In the genomic region with DNA sequence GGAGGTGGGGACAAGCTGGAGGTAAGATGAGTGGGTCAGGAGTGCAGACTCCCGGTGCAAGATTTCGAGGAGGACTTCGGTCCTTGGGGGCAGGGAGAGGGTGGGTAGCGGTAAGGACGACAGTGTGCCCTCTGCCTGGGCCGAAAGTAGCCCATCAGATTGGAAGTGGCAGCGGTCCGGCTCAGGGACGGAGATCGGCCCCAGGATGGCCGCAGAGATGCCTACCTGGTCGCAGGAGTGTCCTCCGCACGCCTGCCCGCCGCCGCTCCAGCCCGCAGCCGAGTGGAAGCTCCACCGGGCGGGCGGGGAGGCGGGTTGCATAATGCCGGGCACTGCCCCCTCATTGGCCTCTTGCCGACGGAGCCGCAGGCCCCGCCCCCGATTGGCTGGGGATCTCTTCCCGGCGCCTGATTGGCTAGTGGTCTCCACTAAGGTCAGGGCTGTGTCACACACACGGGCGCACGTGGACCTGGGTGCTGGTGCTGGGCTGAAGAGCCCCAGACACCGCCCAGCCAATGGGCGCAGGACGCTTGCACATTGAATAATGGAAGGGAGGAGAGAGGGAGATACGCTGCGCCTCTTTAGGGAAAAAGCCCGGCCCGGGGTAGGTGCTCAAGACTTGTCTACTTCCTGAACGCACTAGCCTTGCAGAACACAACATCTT, we compare ENCODE assay signal across 1 cellular context.
A peak's percentile ranks its signal among the peaks of the same experiment; 100 is the strongest.
TF ChIP-seq lines count a peak whose summit lies in the region.

A gene with protein sequence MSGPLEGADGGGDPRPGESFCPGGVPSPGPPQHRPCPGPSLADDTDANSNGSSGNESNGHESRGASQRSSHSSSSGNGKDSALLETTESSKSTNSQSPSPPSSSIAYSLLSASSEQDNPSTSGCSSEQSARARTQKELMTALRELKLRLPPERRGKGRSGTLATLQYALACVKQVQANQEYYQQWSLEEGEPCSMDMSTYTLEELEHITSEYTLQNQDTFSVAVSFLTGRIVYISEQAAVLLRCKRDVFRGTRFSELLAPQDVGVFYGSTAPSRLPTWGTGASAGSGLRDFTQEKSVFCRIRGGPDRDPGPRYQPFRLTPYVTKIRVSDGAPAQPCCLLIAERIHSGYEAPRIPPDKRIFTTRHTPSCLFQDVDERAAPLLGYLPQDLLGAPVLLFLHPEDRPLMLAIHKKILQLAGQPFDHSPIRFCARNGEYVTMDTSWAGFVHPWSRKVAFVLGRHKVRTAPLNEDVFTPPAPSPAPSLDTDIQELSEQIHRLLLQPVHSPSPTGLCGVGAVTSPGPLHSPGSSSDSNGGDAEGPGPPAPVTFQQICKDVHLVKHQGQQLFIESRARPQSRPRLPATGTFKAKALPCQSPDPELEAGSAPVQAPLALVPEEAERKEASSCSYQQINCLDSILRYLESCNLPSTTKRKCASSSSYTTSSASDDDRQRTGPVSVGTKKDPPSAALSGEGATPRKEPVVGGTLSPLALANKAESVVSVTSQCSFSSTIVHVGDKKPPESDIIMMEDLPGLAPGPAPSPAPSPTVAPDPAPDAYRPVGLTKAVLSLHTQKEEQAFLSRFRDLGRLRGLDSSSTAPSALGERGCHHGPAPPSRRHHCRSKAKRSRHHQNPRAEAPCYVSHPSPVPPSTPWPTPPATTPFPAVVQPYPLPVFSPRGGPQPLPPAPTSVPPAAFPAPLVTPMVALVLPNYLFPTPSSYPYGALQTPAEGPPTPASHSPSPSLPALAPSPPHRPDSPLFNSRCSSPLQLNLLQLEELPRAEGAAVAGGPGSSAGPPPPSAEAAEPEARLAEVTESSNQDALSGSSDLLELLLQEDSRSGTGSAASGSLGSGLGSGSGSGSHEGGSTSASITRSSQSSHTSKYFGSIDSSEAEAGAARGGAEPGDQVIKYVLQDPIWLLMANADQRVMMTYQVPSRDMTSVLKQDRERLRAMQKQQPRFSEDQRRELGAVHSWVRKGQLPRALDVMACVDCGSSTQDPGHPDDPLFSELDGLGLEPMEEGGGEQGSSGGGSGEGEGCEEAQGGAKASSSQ (N-terminal part only) (minus strand): TSS at position 293 of the 664 bp plus-strand sequence. CDS start 1,698 bp downstream, outside the sequence.

TF ChIP-seq in HepG2, 621 proteins besides CTCF, POLR2A, EP300 and RAD21 (continued from another document and continues in another):
- TF ChIP-seq, protein P1, sequence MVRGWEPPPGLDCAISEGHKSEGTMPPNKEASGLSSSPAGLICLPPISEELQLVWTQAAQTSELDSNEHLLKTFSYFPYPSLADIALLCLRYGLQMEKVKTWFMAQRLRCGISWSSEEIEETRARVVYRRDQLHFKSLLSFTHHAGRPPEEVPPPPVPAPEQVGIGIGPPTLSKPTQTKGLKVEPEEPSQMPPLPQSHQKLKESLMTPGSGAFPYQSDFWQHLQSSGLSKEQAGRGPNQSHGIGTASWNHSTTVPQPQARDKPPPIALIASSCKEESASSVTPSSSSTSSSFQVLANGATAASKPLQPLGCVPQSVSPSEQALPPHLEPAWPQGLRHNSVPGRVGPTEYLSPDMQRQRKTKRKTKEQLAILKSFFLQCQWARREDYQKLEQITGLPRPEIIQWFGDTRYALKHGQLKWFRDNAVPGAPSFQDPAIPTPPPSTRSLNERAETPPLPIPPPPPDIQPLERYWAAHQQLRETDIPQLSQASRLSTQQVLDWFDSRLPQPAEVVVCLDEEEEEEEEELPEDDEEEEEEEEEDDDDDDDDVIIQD (CRISPR knock-in tag; IDR thresholded peaks at IDR 0.05; ENCODE audit: low read depth): no peak
- TF ChIP-seq MAFK (conservative IDR thresholded peaks at IDR 0.05 in 1 of 2, IDR thresholded peaks at IDR 0.05 in 1 of 2; ENCODE audit: low read length in 2 of 2): no peak
- no peak for TF ChIP-seq GLI4 (CRISPR knock-in tag; IDR thresholded peaks at IDR 0.05; ENCODE audit: borderline replicate concordance)
- no peak for TF ChIP-seq ISL2 (CRISPR knock-in tag; IDR thresholded peaks at IDR 0.05)
- TF ChIP-seq, protein P2, sequence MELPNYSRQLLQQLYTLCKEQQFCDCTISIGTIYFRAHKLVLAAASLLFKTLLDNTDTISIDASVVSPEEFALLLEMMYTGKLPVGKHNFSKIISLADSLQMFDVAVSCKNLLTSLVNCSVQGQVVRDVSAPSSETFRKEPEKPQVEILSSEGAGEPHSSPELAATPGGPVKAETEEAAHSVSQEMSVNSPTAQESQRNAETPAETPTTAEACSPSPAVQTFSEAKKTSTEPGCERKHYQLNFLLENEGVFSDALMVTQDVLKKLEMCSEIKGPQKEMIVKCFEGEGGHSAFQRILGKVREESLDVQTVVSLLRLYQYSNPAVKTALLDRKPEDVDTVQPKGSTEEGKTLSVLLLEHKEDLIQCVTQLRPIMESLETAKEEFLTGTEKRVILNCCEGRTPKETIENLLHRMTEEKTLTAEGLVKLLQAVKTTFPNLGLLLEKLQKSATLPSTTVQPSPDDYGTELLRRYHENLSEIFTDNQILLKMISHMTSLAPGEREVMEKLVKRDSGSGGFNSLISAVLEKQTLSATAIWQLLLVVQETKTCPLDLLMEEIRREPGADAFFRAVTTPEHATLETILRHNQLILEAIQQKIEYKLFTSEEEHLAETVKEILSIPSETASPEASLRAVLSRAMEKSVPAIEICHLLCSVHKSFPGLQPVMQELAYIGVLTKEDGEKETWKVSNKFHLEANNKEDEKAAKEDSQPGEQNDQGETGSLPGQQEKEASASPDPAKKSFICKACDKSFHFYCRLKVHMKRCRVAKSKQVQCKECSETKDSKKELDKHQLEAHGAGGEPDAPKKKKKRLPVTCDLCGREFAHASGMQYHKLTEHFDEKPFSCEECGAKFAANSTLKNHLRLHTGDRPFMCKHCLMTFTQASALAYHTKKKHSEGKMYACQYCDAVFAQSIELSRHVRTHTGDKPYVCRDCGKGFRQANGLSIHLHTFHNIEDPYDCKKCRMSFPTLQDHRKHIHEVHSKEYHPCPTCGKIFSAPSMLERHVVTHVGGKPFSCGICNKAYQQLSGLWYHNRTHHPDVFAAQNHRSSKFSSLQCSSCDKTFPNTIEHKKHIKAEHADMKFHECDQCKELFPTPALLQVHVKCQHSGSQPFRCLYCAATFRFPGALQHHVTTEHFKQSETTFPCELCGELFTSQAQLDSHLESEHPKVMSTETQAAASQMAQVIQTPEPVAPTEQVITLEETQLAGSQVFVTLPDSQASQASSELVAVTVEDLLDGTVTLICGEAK (IDR thresholded peaks at IDR 0.05): no peak
- TF ChIP-seq, protein P2 (CRISPR knock-in tag; IDR thresholded peaks at IDR 0.05): no peak
- no peak for TF ChIP-seq GPN1 (CRISPR knock-in tag; IDR thresholded peaks at IDR 0.05; ENCODE audit: borderline replicate concordance)
- TF ChIP-seq, protein P3, sequence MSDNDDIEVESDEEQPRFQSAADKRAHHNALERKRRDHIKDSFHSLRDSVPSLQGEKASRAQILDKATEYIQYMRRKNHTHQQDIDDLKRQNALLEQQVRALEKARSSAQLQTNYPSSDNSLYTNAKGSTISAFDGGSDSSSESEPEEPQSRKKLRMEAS (IDR thresholded peaks at IDR 0.05): peak; percentile 88
- TF ChIP-seq FOXM1 (CRISPR knock-in tag; IDR thresholded peaks at IDR 0.05): no peak
- no peak for TF ChIP-seq ZNF333 (CRISPR knock-in tag; IDR thresholded peaks at IDR 0.05; ENCODE audit: borderline replicate concordance)
- peak; percentile 78 for TF ChIP-seq SAP130 (CRISPR knock-in tag; IDR thresholded peaks at IDR 0.05; ENCODE audit: low read depth)
- no peak for TF ChIP-seq SIN3A (IDR thresholded peaks at IDR 0.05; ENCODE audit: borderline replicate concordance, low read depth, low read length)
- TF ChIP-seq, protein P4, sequence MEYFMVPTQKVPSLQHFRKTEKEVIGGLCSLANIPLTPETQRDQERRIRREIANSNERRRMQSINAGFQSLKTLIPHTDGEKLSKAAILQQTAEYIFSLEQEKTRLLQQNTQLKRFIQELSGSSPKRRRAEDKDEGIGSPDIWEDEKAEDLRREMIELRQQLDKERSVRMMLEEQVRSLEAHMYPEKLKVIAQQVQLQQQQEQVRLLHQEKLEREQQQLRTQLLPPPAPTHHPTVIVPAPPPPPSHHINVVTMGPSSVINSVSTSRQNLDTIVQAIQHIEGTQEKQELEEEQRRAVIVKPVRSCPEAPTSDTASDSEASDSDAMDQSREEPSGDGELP (IDR thresholded peaks at IDR 0.05; ENCODE audit: borderline replicate concordance, low read depth): no peak
- TF ChIP-seq TRIM24 (CRISPR knock-in tag; IDR thresholded peaks at IDR 0.05): no peak
- no peak for TF ChIP-seq ZSCAN20 (CRISPR knock-in tag; IDR thresholded peaks at IDR 0.05; ENCODE audit: borderline replicate concordance)
- no peak for TF ChIP-seq ZNF33B (CRISPR knock-in tag; IDR thresholded peaks at IDR 0.05)
- no peak for TF ChIP-seq ZNF816 (CRISPR knock-in tag; IDR thresholded peaks at IDR 0.05; ENCODE audit: borderline replicate concordance)
- TF ChIP-seq PCBP2 (optimal IDR thresholded peaks at IDR 0.05; ENCODE audit: low read depth, low read length, poor library complexity, severe bottlenecking): no peak
- TF ChIP-seq, protein P5, sequence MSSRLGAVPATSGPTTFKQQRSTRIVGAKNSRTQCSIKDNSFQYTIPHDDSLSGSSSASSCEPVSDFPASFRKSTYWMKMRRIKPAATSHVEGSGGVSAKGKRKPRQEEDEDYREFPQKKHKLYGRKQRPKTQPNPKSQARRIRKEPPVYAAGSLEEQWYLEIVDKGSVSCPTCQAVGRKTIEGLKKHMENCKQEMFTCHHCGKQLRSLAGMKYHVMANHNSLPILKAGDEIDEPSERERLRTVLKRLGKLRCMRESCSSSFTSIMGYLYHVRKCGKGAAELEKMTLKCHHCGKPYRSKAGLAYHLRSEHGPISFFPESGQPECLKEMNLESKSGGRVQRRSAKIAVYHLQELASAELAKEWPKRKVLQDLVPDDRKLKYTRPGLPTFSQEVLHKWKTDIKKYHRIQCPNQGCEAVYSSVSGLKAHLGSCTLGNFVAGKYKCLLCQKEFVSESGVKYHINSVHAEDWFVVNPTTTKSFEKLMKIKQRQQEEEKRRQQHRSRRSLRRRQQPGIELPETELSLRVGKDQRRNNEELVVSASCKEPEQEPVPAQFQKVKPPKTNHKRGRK (CRISPR knock-in tag; IDR thresholded peaks at IDR 0.05): no peak
- TF ChIP-seq, protein P6, sequence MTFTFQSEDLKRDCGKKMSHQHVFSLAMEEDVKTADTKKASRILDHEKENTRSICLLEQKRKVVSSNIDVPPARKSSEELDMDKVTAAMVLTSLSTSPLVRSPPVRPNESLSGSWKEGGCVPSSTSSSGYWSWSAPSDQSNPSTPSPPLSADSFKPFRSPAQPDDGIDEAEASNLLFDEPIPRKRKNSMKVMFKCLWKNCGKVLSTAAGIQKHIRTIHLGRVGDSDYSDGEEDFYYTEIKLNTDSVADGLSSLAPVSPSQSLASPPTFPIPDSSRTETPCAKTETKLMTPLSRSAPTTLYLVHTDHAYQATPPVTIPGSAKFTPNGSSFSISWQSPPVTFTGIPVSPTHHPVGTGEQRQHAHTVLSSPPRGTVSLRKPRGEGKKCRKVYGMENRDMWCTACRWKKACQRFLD (CRISPR knock-in tag; IDR thresholded peaks at IDR 0.05; ENCODE audit: borderline replicate concordance): no peak
- TF ChIP-seq RCOR2 (CRISPR knock-in tag; IDR thresholded peaks at IDR 0.05): no peak
- no peak for TF ChIP-seq ZNF17 (CRISPR knock-in tag; IDR thresholded peaks at IDR 0.05)
- TF ChIP-seq NKX3-1 (CRISPR knock-in tag; IDR thresholded peaks at IDR 0.05): no peak
- TF ChIP-seq REL (CRISPR knock-in tag; conservative IDR thresholded peaks at IDR 0.05): no peak
- no peak for TF ChIP-seq KDM1A (CRISPR knock-in tag; IDR thresholded peaks at IDR 0.05)
- TF ChIP-seq NCOR1 (IDR thresholded peaks at IDR 0.05; ENCODE audit: borderline replicate concordance, low read length): peak; percentile 18; the same call in 1 of the 2 replicates
- TF ChIP-seq ZMYM2 (CRISPR knock-in tag; IDR thresholded peaks at IDR 0.05): 0 out of 2 replicates have a peak, but pooled peaks have one; percentile 45
- no peak for TF ChIP-seq ZNF747 (CRISPR knock-in tag; IDR thresholded peaks at IDR 0.05; ENCODE audit: borderline replicate concordance)
- peak; percentile 35; the same call in 1 of the 2 replicates for TF ChIP-seq ZFP36L1 (CRISPR knock-in tag; IDR thresholded peaks at IDR 0.05)
- TF ChIP-seq, protein P7, sequence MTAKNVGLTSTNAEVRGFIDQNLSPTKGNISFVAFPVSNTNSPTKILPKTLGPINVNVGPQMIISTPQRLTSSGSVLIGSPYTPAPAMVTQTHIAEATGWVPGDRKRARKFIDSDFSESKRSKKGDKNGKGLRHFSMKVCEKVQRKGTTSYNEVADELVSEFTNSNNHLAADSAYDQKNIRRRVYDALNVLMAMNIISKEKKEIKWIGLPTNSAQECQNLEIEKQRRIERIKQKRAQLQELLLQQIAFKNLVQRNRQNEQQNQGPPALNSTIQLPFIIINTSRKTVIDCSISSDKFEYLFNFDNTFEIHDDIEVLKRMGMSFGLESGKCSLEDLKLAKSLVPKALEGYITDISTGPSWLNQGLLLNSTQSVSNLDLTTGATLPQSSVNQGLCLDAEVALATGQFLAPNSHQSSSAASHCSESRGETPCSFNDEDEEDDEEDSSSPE (CRISPR knock-in tag; IDR thresholded peaks at IDR 0.05): peak; percentile 32; the same call in 1 of the 2 replicates
- TF ChIP-seq, protein P8, sequence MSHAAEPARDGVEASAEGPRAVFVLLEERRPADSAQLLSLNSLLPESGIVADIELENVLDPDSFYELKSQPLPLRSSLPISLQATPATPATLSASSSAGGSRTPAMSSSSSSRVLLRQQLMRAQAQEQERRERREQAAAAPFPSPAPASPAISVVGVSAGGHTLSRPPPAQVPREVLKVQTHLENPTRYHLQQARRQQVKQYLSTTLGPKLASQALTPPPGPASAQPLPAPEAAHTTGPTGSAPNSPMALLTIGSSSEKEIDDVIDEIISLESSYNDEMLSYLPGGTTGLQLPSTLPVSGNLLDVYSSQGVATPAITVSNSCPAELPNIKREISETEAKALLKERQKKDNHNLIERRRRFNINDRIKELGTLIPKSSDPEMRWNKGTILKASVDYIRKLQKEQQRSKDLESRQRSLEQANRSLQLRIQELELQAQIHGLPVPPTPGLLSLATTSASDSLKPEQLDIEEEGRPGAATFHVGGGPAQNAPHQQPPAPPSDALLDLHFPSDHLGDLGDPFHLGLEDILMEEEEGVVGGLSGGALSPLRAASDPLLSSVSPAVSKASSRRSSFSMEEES (CRISPR knock-in tag; IDR thresholded peaks at IDR 0.05): no peak
- no peak for TF ChIP-seq CENPT (CRISPR knock-in tag; IDR thresholded peaks at IDR 0.05; ENCODE audit: low read depth)
